In genomic region chr17:8360751-8361150, GRCh38 we compare ENCODE assay signal across 22 cellular contexts. TPM values are rescaled to one million over a fixed set of nuclear protein-coding genes. Genes with fewer than 3 reads are reported as not detected.
DNase-seq lines count a peak whose midpoint lies in the region; ATAC-seq and TF ChIP-seq lines count a peak whose summit lies in the region.
"Had no signal": no experiment of that assay in that cellular context is flagged by ENCODE, and none has a peak within 500 bp of the region (broad histone marks: within the 10 kb centered on the region; RNA-seq: fewer than 3 reads in every experiment).

No MANE protein-coding gene starts in this region.

- H3K4me1 ChIP-seq in BLaER1 treated with 17β-estradiol and CSF1 and Interleukin-3, amounts not matched to agents 10 nM and 100 nM: peaks cover 17 to 34% (median 25%) of the 10 kb centered on the region in 10 experiments
- peaks cover 18% of the 10 kb centered on the region for H3K4me1 ChIP-seq in PC-3 (ENCODE audit: insufficient read depth, low read length)
- peaks cover 0 to 11% (median 2%) of the 10 kb centered on the region in 3 donors for H3K4me1 ChIP-seq in esophagus squamous epithelium

- no peaks in the 10 kb centered on the region for H3F3A ChIP-seq in PC-3 (ENCODE audit: low read length, unreplicated experiment)

- no peaks in the 10 kb centered on the region for H3K9me2 ChIP-seq in PC-3 (replicated peaks; ENCODE audit: low read length)

- TF ChIP-seq CTCF in PC-3 (conservative IDR thresholded peaks at IDR 0.05; ENCODE audit: low read depth, low read length): no peak
- TF ChIP-seq CTCF in esophagus squamous epithelium (IDR thresholded peaks at IDR 0.05): no peak
- no peak for TF ChIP-seq CTCF in progenitor cell of endocrine pancreas (IDR thresholded peaks at IDR 0.05; ENCODE audit: unreplicated experiment)

- no peak overlapping the region for H3K4me3 Mint-ChIP-seq in progenitor cell of endocrine pancreas (ENCODE audit: low read depth)
- H3K4me3 Mint-ChIP-seq in activated T-helper 17 cell treated with anti-CD3 and anti-CD28 coated beads, Interleukin-2, amount 50 U/mL, for 72 hours: no peak overlapping the region
- H3K4me3 Mint-ChIP-seq: activated naive CD8-positive, alpha-beta T cell treated with anti-CD3 and anti-CD28 coated beads, Interleukin-2, amount 10 ng/mL, durations not matched to agents 7 days and 5 days; activated T-helper 1 cell treated with anti-CD3 and anti-CD28 coated beads, Interleukin-12 subunit alpha, Interleukin-12 subunit beta, Interleukin-2, Interleukin-4 antibody, amounts not matched to agents 30 ng/mL and 10 ng/mL and 1 ng/mL, durations not matched to agents 14 hours and 24 hours and 36 hours; brain; CD4-positive, alpha-beta memory T cell; IgD-negative memory B cell had no signal

- POLR2A ChIA-PET in PC-3 (lab: Charles Lee; ENCODE audit: unreplicated experiment): no interaction called here

- H3K4me3 ChIP-seq in BLaER1 treated with 17β-estradiol and CSF1 and Interleukin-3, amounts not matched to agents 10 nM and 100 nM: no peak overlapping the region
- H3K4me3 ChIP-seq in PC-3 (ENCODE audit: low read length) (no peak overlapping the region), esophagus squamous epithelium (no peak overlapping the region)
- H3K4me3 ChIP-seq: SK-N-MC had no signal

- H3K9ac ChIP-seq in BLaER1 treated with 17β-estradiol and CSF1 and Interleukin-3, amounts not matched to agents 10 nM and 100 nM: no peak overlapping the region
- H3K9ac ChIP-seq in PC-3 (ENCODE audit: low read length): no peak overlapping the region

- no peaks in the 10 kb centered on the region for H3K79me2 ChIP-seq in PC-3 (ENCODE audit: low read length)

- intact Hi-C loops in PC-3 (cut with micrococcal nuclease): no loop called here
- intact Hi-C loops in esophagus squamous epithelium (cut with DNase I): no loop called here
- intact Hi-C loops in sciatic nerve (cut with DNase I): no loop called here

- CTCF ChIA-PET in PC-3 (lab: Charles Lee): no interaction called here

- H3K4me2 ChIP-seq in BLaER1 treated with 17β-estradiol and CSF1 and Interleukin-3, amounts not matched to agents 10 nM and 100 nM: peak overlapping the region in 10 of 11 experiments; percentile 38 to 79 (median 70); a peak in 19 of 22 replicates
- H3K4me2 ChIP-seq in PC-3 (ENCODE audit: low read length): no peak overlapping the region

- H3K27me3 ChIP-seq in BLaER1 treated with 17β-estradiol and CSF1 and Interleukin-3, amounts not matched to agents 10 nM and 100 nM: no peaks in the 10 kb centered on the region
- H3K27me3 ChIP-seq in PC-3 (ENCODE audit: low read length) (no peaks in the 10 kb centered on the region), esophagus squamous epithelium (no peaks in the 10 kb centered on the region)

- H3K27me3 Mint-ChIP-seq in progenitor cell of endocrine pancreas: no peaks in the 10 kb centered on the region
- H3K27me3 Mint-ChIP-seq in activated T-helper 17 cell treated with anti-CD3 and anti-CD28 coated beads, Interleukin-2, amount 50 U/mL, for 72 hours: no peaks in the 10 kb centered on the region
- H3K27me3 Mint-ChIP-seq: brain; CD4-positive, alpha-beta memory T cell; IgD-negative memory B cell had no signal

- TF ChIP-seq POLR2A in esophagus squamous epithelium (IDR thresholded peaks at IDR 0.05): no peak

- BruUV-seq in PC-3 (replicated peaks; lab: Mats Ljungman, UMichigan): no TSS peak

- 60% methylated on average over 3 of the region's 3 CpGs for WGBS in esophagus squamous epithelium, 2 donors

- DNase-seq in PC-3 (no peak), esophagus squamous epithelium (lab: John Stamatoyannopoulos, UW) (no peak), progenitor cell of endocrine pancreas (ENCODE audit: low spot score, unreplicated experiment) (no peak), DMS79 (lab: John Stamatoyannopoulos, UW) (no peak), sciatic nerve (ENCODE audit: low spot score) (no peak), NCI-H345 treated with DMSO at 0.1 percent for 48 hours (lab: John Stamatoyannopoulos, UW; ENCODE audit: unreplicated experiment) (no peak)
- DNase-seq: activated naive CD8-positive, alpha-beta T cell treated with anti-CD3 and anti-CD28 coated beads, Interleukin-2, amount 10 ng/mL, durations not matched to agents 7 days and 5 days; CD4-positive, alpha-beta memory T cell; HCEC 1CT; NCI-H226 had no signal

- ATAC-seq in PC-3 (no peak), sciatic nerve (no peak)
- ATAC-seq in activated T-helper 17 cell treated with anti-CD3 and anti-CD28 coated beads, Interleukin-2, amount 50 U/mL, for 72 hours (replicated peaks): no peak

- H3K36me3 ChIP-seq in BLaER1 treated with 17β-estradiol and CSF1 and Interleukin-3, amounts not matched to agents 10 nM and 100 nM: peaks cover 0 to 13% (median 4%) of the 10 kb centered on the region in 11 experiments; a peak in 2 of 22 replicates
- no peaks in the 10 kb centered on the region for H3K36me3 ChIP-seq in PC-3 (ENCODE audit: low read depth, low read length)
- peaks cover 0 to 17% (median 0%) of the 10 kb centered on the region in 3 donors for H3K36me3 ChIP-seq in esophagus squamous epithelium

- H3K27ac Mint-ChIP-seq in progenitor cell of endocrine pancreas: peak overlapping the region; percentile 53
- no peak overlapping the region for H3K27ac Mint-ChIP-seq in activated T-helper 17 cell treated with anti-CD3 and anti-CD28 coated beads, Interleukin-2, amount 50 U/mL, for 72 hours
- H3K27ac Mint-ChIP-seq: activated naive CD8-positive, alpha-beta T cell treated with anti-CD3 and anti-CD28 coated beads, Interleukin-2, amount 10 ng/mL, durations not matched to agents 7 days and 5 days; activated T-helper 1 cell treated with anti-CD3 and anti-CD28 coated beads, Interleukin-12 subunit alpha, Interleukin-12 subunit beta, Interleukin-2, Interleukin-4 antibody, amounts not matched to agents 30 ng/mL and 10 ng/mL and 1 ng/mL, durations not matched to agents 14 hours and 24 hours and 36 hours; CD4-positive, alpha-beta memory T cell; IgD-negative memory B cell had no signal

- H3K9me3 Mint-ChIP-seq in progenitor cell of endocrine pancreas (ENCODE audit: low read depth): no peaks in the 10 kb centered on the region
- H3K9me3 Mint-ChIP-seq in activated T-helper 17 cell treated with anti-CD3 and anti-CD28 coated beads, Interleukin-2, amount 50 U/mL, for 72 hours: no peaks in the 10 kb centered on the region
- H3K9me3 Mint-ChIP-seq: activated naive CD8-positive, alpha-beta T cell treated with anti-CD3 and anti-CD28 coated beads, Interleukin-2, amount 10 ng/mL, durations not matched to agents 7 days and 5 days; activated T-helper 1 cell treated with anti-CD3 and anti-CD28 coated beads, Interleukin-12 subunit alpha, Interleukin-12 subunit beta, Interleukin-2, Interleukin-4 antibody, amounts not matched to agents 30 ng/mL and 10 ng/mL and 1 ng/mL, durations not matched to agents 14 hours and 24 hours and 36 hours; brain; CD4-positive, alpha-beta memory T cell; IgD-negative memory B cell had no signal

- no peak overlapping the region for H2AFZ ChIP-seq in PC-3 (ENCODE audit: low read length)

- peak overlapping the region in 4 of 11 experiments; percentile 26 to 66 (median 34); a peak in 3 of 22 replicates for H3K27ac ChIP-seq in BLaER1 treated with 17β-estradiol and CSF1 and Interleukin-3, amounts not matched to agents 10 nM and 100 nM
- H3K27ac ChIP-seq in PC-3 (ENCODE audit: low read length) (0 out of 2 replicates have a peak overlapping the region, but pooled peaks have one; percentile 10), esophagus squamous epithelium (peak overlapping the region in 3 of 4 donors; percentile 11 to 22 (median 18))
- H3K27ac ChIP-seq: SK-N-MC had no signal

- peaks cover 0 to 8% (median 0%) of the 10 kb centered on the region in 11 experiments; a peak in 2 of 22 replicates for H3K9me3 ChIP-seq in BLaER1 treated with 17β-estradiol and CSF1 and Interleukin-3, amounts not matched to agents 10 nM and 100 nM (replicated peaks in 1 of 11)
- H3K9me3 ChIP-seq in PC-3 (ENCODE audit: low read length): no peaks in the 10 kb centered on the region
- H3K9me3 ChIP-seq in esophagus squamous epithelium: no peaks in the 10 kb centered on the region

- peaks cover 20% of the 10 kb centered on the region for H3K4me1 Mint-ChIP-seq in progenitor cell of endocrine pancreas (ENCODE audit: low read depth)
- H3K4me1 Mint-ChIP-seq in activated T-helper 17 cell treated with anti-CD3 and anti-CD28 coated beads, Interleukin-2, amount 50 U/mL, for 72 hours: peaks cover 12% of the 10 kb centered on the region
- H3K4me1 Mint-ChIP-seq: IgD-negative memory B cell had no signal

- H4K20me1 ChIP-seq in BLaER1 treated with 17β-estradiol and CSF1 and Interleukin-3, amounts not matched to agents 10 nM and 100 nM: no peaks in the 10 kb centered on the region
- no peaks in the 10 kb centered on the region for H4K20me1 ChIP-seq in PC-3 (ENCODE audit: low read length)

- peaks cover 9% of the 10 kb centered on the region for H3K36me3 Mint-ChIP-seq in progenitor cell of endocrine pancreas (ENCODE audit: insufficient read depth)
- H3K36me3 Mint-ChIP-seq in activated T-helper 17 cell treated with anti-CD3 and anti-CD28 coated beads, Interleukin-2, amount 50 U/mL, for 72 hours (ENCODE audit: low read depth): no peaks in the 10 kb centered on the region
- H3K36me3 Mint-ChIP-seq: activated naive CD8-positive, alpha-beta T cell treated with anti-CD3 and anti-CD28 coated beads, Interleukin-2, amount 10 ng/mL, durations not matched to agents 7 days and 5 days; CD4-positive, alpha-beta memory T cell had no signal

RNA-seq across cellular contexts. Expression of gene ODF4, which starts 21.1 kb away (rescaled TPM):
- total RNA-seq in PC-3 (2014; rRNA removed): not detected in 2 replicates
- not detected for total RNA-seq in esophagus squamous epithelium
- not detected in 2 replicates for total RNA-seq in progenitor cell of endocrine pancreas
- total RNA-seq in sciatic nerve: not detected
- not detected for total RNA-seq in activated T-helper 17 cell treated with anti-CD3 and anti-CD28 coated beads, Interleukin-2, amount 50 U/mL, for 72 hours
- total RNA-seq: activated CD8-positive, alpha-beta memory T cell treated with anti-CD3 and anti-CD28 coated beads for 36 hours; activated naive CD8-positive, alpha-beta T cell treated with anti-CD3 and anti-CD28 coated beads, Interleukin-2, amount 10 ng/mL, durations not matched to agents 7 days and 5 days; activated T-helper 1 cell treated with anti-CD3 and anti-CD28 coated beads, Interleukin-12 subunit alpha, Interleukin-12 subunit beta, Interleukin-2, Interleukin-4 antibody, amounts not matched to agents 30 ng/mL and 10 ng/mL and 1 ng/mL, durations not matched to agents 14 hours and 24 hours and 36 hours; CD4-positive, alpha-beta memory T cell; dermis microvascular lymphatic vessel endothelial cell; liver; myocyte; osteoblast; urinary bladder had no signal

RNA-seq across cellular contexts. Expression of gene RPL26, which starts 22.2 kb away (rescaled TPM):
- total RNA-seq in PC-3 (2014; rRNA removed) (1,030 and 1,369 TPM in 2 replicates), esophagus squamous epithelium (1,000 to 10,000 TPM; 3,032 to 5,420 (median 3,306) TPM), progenitor cell of endocrine pancreas (1,699 and 1,778 TPM in 2 replicates), sciatic nerve (1,229 TPM)
- total RNA-seq in activated T-helper 17 cell treated with anti-CD3 and anti-CD28 coated beads, Interleukin-2, amount 50 U/mL, for 72 hours: 1,000 to 10,000 TPM; 2,606 to 3,397 TPM

RNA-seq across cellular contexts. Expression of gene RNF222, which starts 36.9 kb away (rescaled TPM):
- total RNA-seq in PC-3 (2014; rRNA removed) (0.07 TPM in 1 of 2 replicates, not detected in the other), esophagus squamous epithelium (10 to 100 TPM in 3 of 4 donors, 1 to 10 TPM in 1; 8.1 to 21.8 (median 14.9) TPM), progenitor cell of endocrine pancreas (not detected in 2 replicates), sciatic nerve (not detected)
- total RNA-seq in activated T-helper 17 cell treated with anti-CD3 and anti-CD28 coated beads, Interleukin-2, amount 50 U/mL, for 72 hours: under 1 TPM; 0.09 to 0.21 TPM
- total RNA-seq: activated CD8-positive, alpha-beta memory T cell treated with anti-CD3 and anti-CD28 coated beads for 36 hours; activated T-helper 1 cell treated with anti-CD3 and anti-CD28 coated beads, Interleukin-12 subunit alpha, Interleukin-12 subunit beta, Interleukin-2, Interleukin-4 antibody, amounts not matched to agents 30 ng/mL and 10 ng/mL and 1 ng/mL, durations not matched to agents 14 hours and 24 hours and 36 hours; dermis microvascular lymphatic vessel endothelial cell; liver; myocyte; osteoblast; urinary bladder had no signal

RNA-seq across cellular contexts. Expression of gene ARHGEF15, which starts 50.7 kb away (rescaled TPM):
- total RNA-seq in PC-3 (2014; rRNA removed) (not detected in 2 replicates), esophagus squamous epithelium (1 to 10 TPM in 3 of 4 donors, under 1 TPM in 1; 0.27 to 7.6 (median 2.9) TPM), progenitor cell of endocrine pancreas (0.22 and 0.27 TPM in 2 replicates), sciatic nerve (32.1 TPM)
- not detected for total RNA-seq in activated T-helper 17 cell treated with anti-CD3 and anti-CD28 coated beads, Interleukin-2, amount 50 U/mL, for 72 hours
- total RNA-seq: activated CD8-positive, alpha-beta memory T cell treated with anti-CD3 and anti-CD28 coated beads for 36 hours; activated naive CD8-positive, alpha-beta T cell treated with anti-CD3 and anti-CD28 coated beads, Interleukin-2, amount 10 ng/mL, durations not matched to agents 7 days and 5 days; activated T-helper 1 cell treated with anti-CD3 and anti-CD28 coated beads, Interleukin-12 subunit alpha, Interleukin-12 subunit beta, Interleukin-2, Interleukin-4 antibody, amounts not matched to agents 30 ng/mL and 10 ng/mL and 1 ng/mL, durations not matched to agents 14 hours and 24 hours and 36 hours; CD4-positive, alpha-beta memory T cell; myocyte; osteoblast had no signal
